In genomic region chr13:113794764-113795173, GRCh38 we compare ENCODE assay signal across 1 cellular context.
TF ChIP-seq lines count a peak whose summit lies in the region.

No MANE protein-coding gene starts in this region.

TF ChIP-seq in GM12878, 131 proteins besides CTCF, POLR2A, EP300 and RAD21:
- TF ChIP-seq BCL3 (IDR thresholded peaks at IDR 0.05; ENCODE audit: borderline replicate concordance, insufficient read depth, low read depth, low read length, poor library complexity, severe bottlenecking): peak; percentile 96
- TF ChIP-seq NFIC (IDR thresholded peaks at IDR 0.05; ENCODE audit: low read depth, low read length): 0 out of 2 replicates have a peak, but pooled peaks have one; percentile 21
- TF ChIP-seq NR2C1 (IDR thresholded peaks at IDR 0.05): no peak
- peak; percentile 80; the same call in 1 of the 2 replicates for TF ChIP-seq TCF3 (IDR thresholded peaks at IDR 0.05; ENCODE audit: borderline replicate concordance, insufficient read depth, low read depth, low read length)
